Comparison of ENCODE assay signal across 1 cellular context in the genomic region with DNA sequence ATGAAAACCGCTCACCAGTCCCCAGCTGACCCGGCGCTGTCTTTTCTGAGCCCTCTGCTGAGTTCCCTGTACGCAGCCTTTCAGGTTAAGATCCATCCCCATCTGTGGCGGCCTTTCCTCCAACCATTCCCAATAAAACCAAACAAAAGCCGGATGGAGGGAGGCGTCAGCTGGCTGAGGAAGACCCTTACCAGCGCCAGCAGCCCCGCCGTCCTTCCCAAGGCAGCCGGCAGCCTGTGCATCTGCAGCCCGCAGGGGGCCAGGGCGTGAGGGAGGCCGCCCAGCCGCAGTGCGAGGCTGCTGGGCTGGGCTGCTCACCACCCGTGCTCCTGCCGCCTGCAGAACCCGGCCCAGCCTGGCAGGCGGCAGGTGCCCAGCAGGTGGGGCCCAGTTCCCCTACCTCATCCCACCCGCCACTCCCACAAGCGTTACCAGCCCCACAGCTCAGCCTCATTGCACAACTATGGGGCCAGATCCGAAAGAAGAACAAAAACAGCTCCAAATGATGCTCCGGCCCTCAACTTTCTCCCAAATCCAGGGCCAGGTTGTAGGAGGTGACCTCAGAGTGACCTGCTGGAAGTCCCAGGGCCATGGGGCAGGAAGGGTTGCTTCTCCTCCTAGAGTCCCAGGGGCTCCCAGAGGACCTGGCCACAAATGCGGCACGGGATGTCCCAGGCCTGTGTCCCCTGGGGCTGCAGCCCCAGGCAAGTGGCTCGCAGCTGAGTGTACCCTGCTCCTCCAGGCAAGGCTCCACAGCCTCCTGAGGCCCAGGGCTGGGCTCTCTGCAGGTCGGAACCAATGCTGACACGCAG.
TF ChIP-seq lines count a peak whose summit lies in the region.

No MANE protein-coding gene starts in this region.

TF ChIP-seq in SK-N-SH treated with all-trans-retinoic acid at 6 μM for 48 hours, 23 proteins besides CTCF, POLR2A, EP300 and RAD21 (continued from another document):
- TF ChIP-seq ZNF8 (CRISPR knock-in tag; IDR thresholded peaks at IDR 0.05) (no peak), SNAI2 (CRISPR knock-in tag; IDR thresholded peaks at IDR 0.05) (no peak), ZFP3 (CRISPR knock-in tag; IDR thresholded peaks at IDR 0.05) (no peak), ESRRG (CRISPR knock-in tag; IDR thresholded peaks at IDR 0.05) (no peak), ISL1 (CRISPR knock-in tag; IDR thresholded peaks at IDR 0.05) (no peak), TCF4 (CRISPR knock-in tag; IDR thresholded peaks at IDR 0.05; ENCODE audit: borderline replicate concordance) (no peak), ZNF565 (CRISPR knock-in tag; conservative IDR thresholded peaks at IDR 0.05; ENCODE audit: low read depth) (no peak), ZFP30 (CRISPR knock-in tag; IDR thresholded peaks at IDR 0.05) (no peak)
- TF ChIP-seq, protein P1, sequence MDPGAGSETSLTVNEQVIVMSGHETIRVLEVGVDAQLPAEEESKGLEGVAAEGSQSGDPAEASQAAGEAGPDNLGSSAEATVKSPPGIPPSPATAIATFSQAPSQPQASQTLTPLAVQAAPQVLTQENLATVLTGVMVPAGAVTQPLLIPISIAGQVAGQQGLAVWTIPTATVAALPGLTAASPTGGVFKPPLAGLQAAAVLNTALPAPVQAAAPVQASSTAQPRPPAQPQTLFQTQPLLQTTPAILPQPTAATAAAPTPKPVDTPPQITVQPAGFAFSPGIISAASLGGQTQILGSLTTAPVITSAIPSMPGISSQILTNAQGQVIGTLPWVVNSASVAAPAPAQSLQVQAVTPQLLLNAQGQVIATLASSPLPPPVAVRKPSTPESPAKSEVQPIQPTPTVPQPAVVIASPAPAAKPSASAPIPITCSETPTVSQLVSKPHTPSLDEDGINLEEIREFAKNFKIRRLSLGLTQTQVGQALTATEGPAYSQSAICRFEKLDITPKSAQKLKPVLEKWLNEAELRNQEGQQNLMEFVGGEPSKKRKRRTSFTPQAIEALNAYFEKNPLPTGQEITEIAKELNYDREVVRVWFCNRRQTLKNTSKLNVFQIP (CRISPR knock-in tag; IDR thresholded peaks at IDR 0.05; ENCODE audit: borderline replicate concordance, low read depth): no peak
- TF ChIP-seq, protein P2, sequence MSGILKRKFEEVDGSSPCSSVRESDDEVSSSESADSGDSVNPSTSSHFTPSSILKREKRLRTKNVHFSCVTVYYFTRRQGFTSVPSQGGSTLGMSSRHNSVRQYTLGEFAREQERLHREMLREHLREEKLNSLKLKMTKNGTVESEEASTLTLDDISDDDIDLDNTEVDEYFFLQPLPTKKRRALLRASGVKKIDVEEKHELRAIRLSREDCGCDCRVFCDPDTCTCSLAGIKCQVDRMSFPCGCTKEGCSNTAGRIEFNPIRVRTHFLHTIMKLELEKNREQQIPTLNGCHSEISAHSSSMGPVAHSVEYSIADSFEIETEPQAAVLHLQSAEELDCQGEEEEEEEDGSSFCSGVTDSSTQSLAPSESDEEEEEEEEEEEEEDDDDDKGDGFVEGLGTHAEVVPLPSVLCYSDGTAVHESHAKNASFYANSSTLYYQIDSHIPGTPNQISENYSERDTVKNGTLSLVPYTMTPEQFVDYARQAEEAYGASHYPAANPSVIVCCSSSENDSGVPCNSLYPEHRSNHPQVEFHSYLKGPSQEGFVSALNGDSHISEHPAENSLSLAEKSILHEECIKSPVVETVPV (CRISPR knock-in tag; IDR thresholded peaks at IDR 0.05): no peak
